In the genomic region with DNA sequence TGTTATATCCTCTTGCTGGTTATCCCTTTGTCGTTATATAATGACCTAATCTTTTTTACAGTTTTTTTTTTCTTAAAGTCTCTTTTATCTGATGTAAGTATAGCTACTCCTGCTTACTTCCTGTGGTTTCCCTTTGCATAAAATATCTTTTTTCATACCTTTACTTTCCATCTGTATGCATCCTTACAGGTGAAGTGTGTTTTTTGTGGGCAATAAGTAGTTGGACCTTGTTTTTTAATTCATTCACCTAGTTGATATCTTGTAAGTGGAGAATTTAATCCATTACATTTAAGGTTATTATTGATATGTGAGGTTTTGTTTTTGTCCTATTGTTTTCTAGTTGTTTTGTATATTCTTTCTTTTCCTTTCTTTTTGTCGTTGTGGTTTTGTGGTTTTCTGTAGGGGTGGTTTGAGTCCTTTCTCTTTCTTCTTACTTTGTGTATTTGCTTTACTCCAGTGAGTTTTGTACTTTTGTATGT, we compare ENCODE assay signal across 1 cellular context.
TF ChIP-seq lines count a peak whose summit lies in the region.

No MANE protein-coding gene starts in this region.

TF ChIP-seq in GM12878, 131 proteins besides CTCF, POLR2A, EP300 and RAD21 (continued from another document and continues in another):
- TF ChIP-seq, protein P1, sequence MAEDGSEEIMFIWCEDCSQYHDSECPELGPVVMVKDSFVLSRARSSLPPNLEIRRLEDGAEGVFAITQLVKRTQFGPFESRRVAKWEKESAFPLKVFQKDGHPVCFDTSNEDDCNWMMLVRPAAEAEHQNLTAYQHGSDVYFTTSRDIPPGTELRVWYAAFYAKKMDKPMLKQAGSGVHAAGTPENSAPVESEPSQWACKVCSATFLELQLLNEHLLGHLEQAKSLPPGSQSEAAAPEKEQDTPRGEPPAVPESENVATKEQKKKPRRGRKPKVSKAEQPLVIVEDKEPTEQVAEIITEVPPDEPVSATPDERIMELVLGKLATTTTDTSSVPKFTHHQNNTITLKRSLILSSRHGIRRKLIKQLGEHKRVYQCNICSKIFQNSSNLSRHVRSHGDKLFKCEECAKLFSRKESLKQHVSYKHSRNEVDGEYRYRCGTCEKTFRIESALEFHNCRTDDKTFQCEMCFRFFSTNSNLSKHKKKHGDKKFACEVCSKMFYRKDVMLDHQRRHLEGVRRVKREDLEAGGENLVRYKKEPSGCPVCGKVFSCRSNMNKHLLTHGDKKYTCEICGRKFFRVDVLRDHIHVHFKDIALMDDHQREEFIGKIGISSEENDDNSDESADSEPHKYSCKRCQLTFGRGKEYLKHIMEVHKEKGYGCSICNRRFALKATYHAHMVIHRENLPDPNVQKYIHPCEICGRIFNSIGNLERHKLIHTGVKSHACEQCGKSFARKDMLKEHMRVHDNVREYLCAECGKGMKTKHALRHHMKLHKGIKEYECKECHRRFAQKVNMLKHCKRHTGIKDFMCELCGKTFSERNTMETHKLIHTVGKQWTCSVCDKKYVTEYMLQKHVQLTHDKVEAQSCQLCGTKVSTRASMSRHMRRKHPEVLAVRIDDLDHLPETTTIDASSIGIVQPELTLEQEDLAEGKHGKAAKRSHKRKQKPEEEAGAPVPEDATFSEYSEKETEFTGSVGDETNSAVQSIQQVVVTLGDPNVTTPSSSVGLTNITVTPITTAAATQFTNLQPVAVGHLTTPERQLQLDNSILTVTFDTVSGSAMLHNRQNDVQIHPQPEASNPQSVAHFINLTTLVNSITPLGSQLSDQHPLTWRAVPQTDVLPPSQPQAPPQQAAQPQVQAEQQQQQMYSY (CRISPR knock-in tag; IDR thresholded peaks at IDR 0.05) = no peak
- TF ChIP-seq, protein P2, sequence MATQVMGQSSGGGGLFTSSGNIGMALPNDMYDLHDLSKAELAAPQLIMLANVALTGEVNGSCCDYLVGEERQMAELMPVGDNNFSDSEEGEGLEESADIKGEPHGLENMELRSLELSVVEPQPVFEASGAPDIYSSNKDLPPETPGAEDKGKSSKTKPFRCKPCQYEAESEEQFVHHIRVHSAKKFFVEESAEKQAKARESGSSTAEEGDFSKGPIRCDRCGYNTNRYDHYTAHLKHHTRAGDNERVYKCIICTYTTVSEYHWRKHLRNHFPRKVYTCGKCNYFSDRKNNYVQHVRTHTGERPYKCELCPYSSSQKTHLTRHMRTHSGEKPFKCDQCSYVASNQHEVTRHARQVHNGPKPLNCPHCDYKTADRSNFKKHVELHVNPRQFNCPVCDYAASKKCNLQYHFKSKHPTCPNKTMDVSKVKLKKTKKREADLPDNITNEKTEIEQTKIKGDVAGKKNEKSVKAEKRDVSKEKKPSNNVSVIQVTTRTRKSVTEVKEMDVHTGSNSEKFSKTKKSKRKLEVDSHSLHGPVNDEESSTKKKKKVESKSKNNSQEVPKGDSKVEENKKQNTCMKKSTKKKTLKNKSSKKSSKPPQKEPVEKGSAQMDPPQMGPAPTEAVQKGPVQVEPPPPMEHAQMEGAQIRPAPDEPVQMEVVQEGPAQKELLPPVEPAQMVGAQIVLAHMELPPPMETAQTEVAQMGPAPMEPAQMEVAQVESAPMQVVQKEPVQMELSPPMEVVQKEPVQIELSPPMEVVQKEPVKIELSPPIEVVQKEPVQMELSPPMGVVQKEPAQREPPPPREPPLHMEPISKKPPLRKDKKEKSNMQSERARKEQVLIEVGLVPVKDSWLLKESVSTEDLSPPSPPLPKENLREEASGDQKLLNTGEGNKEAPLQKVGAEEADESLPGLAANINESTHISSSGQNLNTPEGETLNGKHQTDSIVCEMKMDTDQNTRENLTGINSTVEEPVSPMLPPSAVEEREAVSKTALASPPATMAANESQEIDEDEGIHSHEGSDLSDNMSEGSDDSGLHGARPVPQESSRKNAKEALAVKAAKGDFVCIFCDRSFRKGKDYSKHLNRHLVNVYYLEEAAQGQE (IDR thresholded peaks at IDR 0.05; ENCODE audit: low read depth, low read length) = no peak
- TF ChIP-seq TBL1XR1 (IDR thresholded peaks at IDR 0.05; ENCODE audit: low read depth, low read length) (no peak), STAT1 (conservative IDR thresholded peaks at IDR 0.05) (no peak), BMI1 (IDR thresholded peaks at IDR 0.05; ENCODE audit: borderline replicate concordance) (no peak), KLF5 (IDR thresholded peaks at IDR 0.05; ENCODE audit: partially characterized antibody) (no peak), NR2C1 (IDR thresholded peaks at IDR 0.05) (no peak), DPF2 (IDR thresholded peaks at IDR 0.05) (no peak), ZNF24 (IDR thresholded peaks at IDR 0.05) (no peak), SPI1 (IDR thresholded peaks at IDR 0.05; ENCODE audit: borderline replicate concordance, insufficient read depth, low read depth, low read length) (no peak), TARDBP (IDR thresholded peaks at IDR 0.05; ENCODE audit: borderline replicate concordance) (no peak), EGR1 (IDR thresholded peaks at IDR 0.05; ENCODE audit: borderline replicate concordance in 1 of 2, low read depth in 2 of 2, low read length in 2 of 2) (no peak), BCL11A (IDR thresholded peaks at IDR 0.05; ENCODE audit: low read depth, low read length) (no peak), PAX5 (IDR thresholded peaks at IDR 0.05; ENCODE audit: borderline replicate concordance, low read depth, low read length) (no peak), BRCA1 (IDR thresholded peaks at IDR 0.05; ENCODE audit: low read depth, low read length) (no peak), ASH2L (IDR thresholded peaks at IDR 0.05; ENCODE audit: borderline replicate concordance, low read depth) (no peak), ZNF384 (IDR thresholded peaks at IDR 0.05; ENCODE audit: borderline replicate concordance, low read depth, low read length) (0 out of 2 replicates have a peak, but pooled peaks have one; percentile 16), HDGF (IDR thresholded peaks at IDR 0.05) (no peak), MTA2 (IDR thresholded peaks at IDR 0.05; ENCODE audit: low read depth) (peak; percentile 67), ZBED1 (IDR thresholded peaks at IDR 0.05; ENCODE audit: borderline replicate concordance) (no peak), FOXM1 (IDR thresholded peaks at IDR 0.05; ENCODE audit: low read depth, low read length) (no peak), JUND (IDR thresholded peaks at IDR 0.05; ENCODE audit: low read depth, low read length) (no peak), POLR2AphosphoS5 (IDR thresholded peaks at IDR 0.05; ENCODE audit: low read length) (no peak), SIX5 (IDR thresholded peaks at IDR 0.05; ENCODE audit: low read depth, low read length, severe bottlenecking) (no peak), RELA (IDR thresholded peaks at IDR 0.05; ENCODE audit: borderline replicate concordance, partially characterized antibody) (no peak), ATF7 (IDR thresholded peaks at IDR 0.05; ENCODE audit: low read depth) (peak; percentile 90), ZNF274 (IDR thresholded peaks at IDR 0.05; ENCODE audit: insufficient read depth, insufficient read length) (no peak), IRF4 (IDR thresholded peaks at IDR 0.05; ENCODE audit: low read depth, low read length) (no peak), NRF1 (conservative IDR thresholded peaks at IDR 0.05; ENCODE audit: low read depth, low read length) (no peak), RFX5 (IDR thresholded peaks at IDR 0.05; ENCODE audit: low read depth, low read length) (no peak)
- TF ChIP-seq, protein P3, sequence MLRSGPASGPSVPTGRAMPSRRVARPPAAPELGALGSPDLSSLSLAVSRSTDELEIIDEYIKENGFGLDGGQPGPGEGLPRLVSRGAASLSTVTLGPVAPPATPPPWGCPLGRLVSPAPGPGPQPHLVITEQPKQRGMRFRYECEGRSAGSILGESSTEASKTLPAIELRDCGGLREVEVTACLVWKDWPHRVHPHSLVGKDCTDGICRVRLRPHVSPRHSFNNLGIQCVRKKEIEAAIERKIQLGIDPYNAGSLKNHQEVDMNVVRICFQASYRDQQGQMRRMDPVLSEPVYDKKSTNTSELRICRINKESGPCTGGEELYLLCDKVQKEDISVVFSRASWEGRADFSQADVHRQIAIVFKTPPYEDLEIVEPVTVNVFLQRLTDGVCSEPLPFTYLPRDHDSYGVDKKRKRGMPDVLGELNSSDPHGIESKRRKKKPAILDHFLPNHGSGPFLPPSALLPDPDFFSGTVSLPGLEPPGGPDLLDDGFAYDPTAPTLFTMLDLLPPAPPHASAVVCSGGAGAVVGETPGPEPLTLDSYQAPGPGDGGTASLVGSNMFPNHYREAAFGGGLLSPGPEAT (IDR thresholded peaks at IDR 0.05; ENCODE audit: low read depth) = peak; percentile 74
- TF ChIP-seq, protein P4, sequence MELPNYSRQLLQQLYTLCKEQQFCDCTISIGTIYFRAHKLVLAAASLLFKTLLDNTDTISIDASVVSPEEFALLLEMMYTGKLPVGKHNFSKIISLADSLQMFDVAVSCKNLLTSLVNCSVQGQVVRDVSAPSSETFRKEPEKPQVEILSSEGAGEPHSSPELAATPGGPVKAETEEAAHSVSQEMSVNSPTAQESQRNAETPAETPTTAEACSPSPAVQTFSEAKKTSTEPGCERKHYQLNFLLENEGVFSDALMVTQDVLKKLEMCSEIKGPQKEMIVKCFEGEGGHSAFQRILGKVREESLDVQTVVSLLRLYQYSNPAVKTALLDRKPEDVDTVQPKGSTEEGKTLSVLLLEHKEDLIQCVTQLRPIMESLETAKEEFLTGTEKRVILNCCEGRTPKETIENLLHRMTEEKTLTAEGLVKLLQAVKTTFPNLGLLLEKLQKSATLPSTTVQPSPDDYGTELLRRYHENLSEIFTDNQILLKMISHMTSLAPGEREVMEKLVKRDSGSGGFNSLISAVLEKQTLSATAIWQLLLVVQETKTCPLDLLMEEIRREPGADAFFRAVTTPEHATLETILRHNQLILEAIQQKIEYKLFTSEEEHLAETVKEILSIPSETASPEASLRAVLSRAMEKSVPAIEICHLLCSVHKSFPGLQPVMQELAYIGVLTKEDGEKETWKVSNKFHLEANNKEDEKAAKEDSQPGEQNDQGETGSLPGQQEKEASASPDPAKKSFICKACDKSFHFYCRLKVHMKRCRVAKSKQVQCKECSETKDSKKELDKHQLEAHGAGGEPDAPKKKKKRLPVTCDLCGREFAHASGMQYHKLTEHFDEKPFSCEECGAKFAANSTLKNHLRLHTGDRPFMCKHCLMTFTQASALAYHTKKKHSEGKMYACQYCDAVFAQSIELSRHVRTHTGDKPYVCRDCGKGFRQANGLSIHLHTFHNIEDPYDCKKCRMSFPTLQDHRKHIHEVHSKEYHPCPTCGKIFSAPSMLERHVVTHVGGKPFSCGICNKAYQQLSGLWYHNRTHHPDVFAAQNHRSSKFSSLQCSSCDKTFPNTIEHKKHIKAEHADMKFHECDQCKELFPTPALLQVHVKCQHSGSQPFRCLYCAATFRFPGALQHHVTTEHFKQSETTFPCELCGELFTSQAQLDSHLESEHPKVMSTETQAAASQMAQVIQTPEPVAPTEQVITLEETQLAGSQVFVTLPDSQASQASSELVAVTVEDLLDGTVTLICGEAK (IDR thresholded peaks at IDR 0.05; ENCODE audit: borderline replicate concordance) = no peak
- TF ChIP-seq, protein P5, sequence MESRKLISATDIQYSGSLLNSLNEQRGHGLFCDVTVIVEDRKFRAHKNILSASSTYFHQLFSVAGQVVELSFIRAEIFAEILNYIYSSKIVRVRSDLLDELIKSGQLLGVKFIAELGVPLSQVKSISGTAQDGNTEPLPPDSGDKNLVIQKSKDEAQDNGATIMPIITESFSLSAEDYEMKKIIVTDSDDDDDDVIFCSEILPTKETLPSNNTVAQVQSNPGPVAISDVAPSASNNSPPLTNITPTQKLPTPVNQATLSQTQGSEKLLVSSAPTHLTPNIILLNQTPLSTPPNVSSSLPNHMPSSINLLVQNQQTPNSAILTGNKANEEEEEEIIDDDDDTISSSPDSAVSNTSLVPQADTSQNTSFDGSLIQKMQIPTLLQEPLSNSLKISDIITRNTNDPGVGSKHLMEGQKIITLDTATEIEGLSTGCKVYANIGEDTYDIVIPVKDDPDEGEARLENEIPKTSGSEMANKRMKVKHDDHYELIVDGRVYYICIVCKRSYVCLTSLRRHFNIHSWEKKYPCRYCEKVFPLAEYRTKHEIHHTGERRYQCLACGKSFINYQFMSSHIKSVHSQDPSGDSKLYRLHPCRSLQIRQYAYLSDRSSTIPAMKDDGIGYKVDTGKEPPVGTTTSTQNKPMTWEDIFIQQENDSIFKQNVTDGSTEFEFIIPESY (IDR thresholded peaks at IDR 0.05) = no peak
- TF ChIP-seq, protein P6, sequence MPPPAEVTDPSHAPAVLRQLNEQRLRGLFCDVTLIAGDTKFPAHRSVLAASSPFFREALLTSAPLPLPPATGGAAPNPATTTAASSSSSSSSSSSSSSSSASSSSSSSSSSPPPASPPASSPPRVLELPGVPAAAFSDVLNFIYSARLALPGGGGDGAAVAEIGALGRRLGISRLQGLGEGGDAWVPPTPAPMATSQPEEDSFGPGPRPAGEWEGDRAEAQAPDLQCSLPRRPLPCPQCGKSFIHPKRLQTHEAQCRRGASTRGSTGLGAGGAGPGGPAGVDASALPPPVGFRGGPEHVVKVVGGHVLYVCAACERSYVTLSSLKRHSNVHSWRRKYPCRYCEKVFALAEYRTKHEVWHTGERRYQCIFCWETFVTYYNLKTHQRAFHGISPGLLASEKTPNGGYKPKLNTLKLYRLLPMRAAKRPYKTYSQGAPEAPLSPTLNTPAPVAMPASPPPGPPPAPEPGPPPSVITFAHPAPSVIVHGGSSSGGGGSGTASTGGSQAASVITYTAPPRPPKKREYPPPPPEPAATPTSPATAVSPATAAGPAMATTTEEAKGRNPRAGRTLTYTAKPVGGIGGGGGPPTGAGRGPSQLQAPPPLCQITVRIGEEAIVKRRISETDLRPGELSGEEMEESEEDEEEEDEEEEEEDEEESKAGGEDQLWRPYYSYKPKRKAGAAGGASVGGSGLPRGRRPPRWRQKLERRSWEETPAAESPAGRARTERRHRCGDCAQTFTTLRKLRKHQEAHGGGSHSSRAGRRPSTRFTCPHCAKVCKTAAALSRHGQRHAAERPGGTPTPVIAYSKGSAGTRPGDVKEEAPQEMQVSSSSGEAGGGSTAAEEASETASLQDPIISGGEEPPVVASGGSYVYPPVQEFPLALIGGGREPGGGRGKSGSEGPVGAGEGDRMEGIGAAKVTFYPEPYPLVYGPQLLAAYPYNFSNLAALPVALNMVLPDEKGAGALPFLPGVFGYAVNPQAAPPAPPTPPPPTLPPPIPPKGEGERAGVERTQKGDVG (CRISPR knock-in tag; IDR thresholded peaks at IDR 0.05) = no peak
- TF ChIP-seq, protein P7, sequence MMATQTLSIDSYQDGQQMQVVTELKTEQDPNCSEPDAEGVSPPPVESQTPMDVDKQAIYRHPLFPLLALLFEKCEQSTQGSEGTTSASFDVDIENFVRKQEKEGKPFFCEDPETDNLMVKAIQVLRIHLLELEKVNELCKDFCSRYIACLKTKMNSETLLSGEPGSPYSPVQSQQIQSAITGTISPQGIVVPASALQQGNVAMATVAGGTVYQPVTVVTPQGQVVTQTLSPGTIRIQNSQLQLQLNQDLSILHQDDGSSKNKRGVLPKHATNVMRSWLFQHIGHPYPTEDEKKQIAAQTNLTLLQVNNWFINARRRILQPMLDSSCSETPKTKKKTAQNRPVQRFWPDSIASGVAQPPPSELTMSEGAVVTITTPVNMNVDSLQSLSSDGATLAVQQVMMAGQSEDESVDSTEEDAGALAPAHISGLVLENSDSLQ (IDR thresholded peaks at IDR 0.05) = no peak
- TF ChIP-seq, protein P8, sequence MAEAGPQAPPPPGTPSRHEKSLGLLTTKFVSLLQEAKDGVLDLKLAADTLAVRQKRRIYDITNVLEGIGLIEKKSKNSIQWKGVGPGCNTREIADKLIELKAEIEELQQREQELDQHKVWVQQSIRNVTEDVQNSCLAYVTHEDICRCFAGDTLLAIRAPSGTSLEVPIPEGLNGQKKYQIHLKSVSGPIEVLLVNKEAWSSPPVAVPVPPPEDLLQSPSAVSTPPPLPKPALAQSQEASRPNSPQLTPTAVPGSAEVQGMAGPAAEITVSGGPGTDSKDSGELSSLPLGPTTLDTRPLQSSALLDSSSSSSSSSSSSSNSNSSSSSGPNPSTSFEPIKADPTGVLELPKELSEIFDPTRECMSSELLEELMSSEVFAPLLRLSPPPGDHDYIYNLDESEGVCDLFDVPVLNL (IDR thresholded peaks at IDR 0.05; ENCODE audit: low read depth, low read length) = no peak
- TF ChIP-seq, protein P9, sequence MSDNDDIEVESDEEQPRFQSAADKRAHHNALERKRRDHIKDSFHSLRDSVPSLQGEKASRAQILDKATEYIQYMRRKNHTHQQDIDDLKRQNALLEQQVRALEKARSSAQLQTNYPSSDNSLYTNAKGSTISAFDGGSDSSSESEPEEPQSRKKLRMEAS (IDR thresholded peaks at IDR 0.05; ENCODE audit: low read depth, low read length) = no peak
